Comparison of ENCODE assay signal across 8 cellular contexts in the genomic region with DNA sequence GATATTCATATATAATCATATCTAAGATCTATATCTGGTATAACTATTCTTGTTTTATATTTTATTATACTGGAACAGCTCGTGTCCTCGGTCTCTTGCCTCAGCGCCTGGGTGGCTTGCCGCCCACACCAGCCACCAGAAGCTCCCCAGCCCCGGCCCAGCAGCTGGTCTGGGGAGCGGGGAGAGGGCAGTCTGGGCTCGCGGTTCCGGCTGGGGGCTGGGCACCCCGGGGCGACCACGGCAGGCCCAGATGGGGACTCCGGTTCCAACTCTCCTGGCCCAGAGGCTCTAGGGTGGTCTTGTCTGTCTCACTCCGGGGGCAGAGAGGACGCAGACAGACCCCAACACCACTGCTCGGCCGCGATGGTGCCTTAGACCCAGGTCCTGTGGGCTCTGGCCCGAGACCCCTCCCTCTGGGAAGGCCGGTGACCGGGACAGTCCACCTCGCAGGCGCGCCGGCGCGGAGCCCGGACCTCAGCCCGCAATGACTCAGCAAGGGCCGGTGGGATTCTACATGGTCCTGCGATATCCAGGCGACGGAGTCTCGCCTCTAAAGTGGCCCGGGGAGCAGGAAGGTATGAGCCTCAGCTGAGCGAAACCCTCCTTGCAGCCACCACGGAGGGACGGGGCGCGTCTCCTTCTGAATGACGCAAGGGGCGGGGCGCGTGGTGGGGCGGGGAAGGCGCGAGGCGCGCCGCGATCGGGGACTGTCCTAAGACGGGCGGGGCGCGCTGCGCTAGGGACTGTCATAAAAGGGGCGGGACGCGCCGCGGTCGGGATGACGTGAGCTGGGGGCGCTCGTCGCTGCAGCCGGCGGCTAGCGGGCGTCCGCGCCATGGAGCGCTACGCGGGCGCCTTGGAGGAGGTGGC. TPM values are rescaled to one million over a fixed set of nuclear protein-coding genes. Genes with fewer than 3 reads are reported as not detected.
DNase-seq lines count a peak whose midpoint lies in the region; ATAC-seq, FAIRE-seq and TF ChIP-seq lines count a peak whose summit lies in the region.

A gene (plus strand): TSS at position 781 of the 870 bp plus-strand sequence. CDS start 55 bp downstream, at position 836.

- H3K27me3 Mint-ChIP-seq in endothelial cell (ENCODE audit: unreplicated experiment), result no peaks in the 10 kb centered on the region

- FAIRE-seq in GM12892 (lab: Jason Lieb, UNC), result peak; percentile 90

- H3K9me3 ChIP-seq in right cardiac atrium (ENCODE audit: control insufficient read depth, low read length), result no peaks in the 10 kb centered on the region
- no peaks in the 10 kb centered on the region for H3K9me3 ChIP-seq in prostate gland

- H3K4me1 Mint-ChIP-seq in endothelial cell (ENCODE audit: unreplicated experiment), result no peaks in the 10 kb centered on the region

- no peak within 1 kb of the TSS for H3K4me3 Mint-ChIP-seq in endothelial cell (ENCODE audit: unreplicated experiment)

- ATAC-seq in GM21529 (IDR thresholded peaks at IDR 0.05; ENCODE audit: unreplicated experiment) (peak; percentile 94), HG03442 (IDR thresholded peaks at IDR 0.05; ENCODE audit: unreplicated experiment) (peak; percentile 88), right cardiac atrium (peak; percentile 99)

- no peak for TF ChIP-seq POLR2A in GM12892 (IDR thresholded peaks at IDR 0.05; ENCODE audit: low read depth, low read length)
- no peak for TF ChIP-seq POLR2A in prostate gland (IDR thresholded peaks at IDR 0.05)

- H3K27ac ChIP-seq in right cardiac atrium (ENCODE audit: low read length), result no peak within 1 kb of the TSS
- H3K27ac ChIP-seq in prostate gland, result no peak within 1 kb of the TSS

- WGBS in right cardiac atrium, result 1% methylated on average over 7 of the region's 77 CpGs
- WGBS in prostate gland, result no CpG with 5 or more reads among the region's 77 CpGs

- no peaks in the 10 kb centered on the region for H3K36me3 Mint-ChIP-seq in endothelial cell (ENCODE audit: low read depth, unreplicated experiment)

- intact Hi-C loops in right cardiac atrium (cut with DNase I), result no loop called here
- intact Hi-C loops in prostate gland (cut with DNase I), result no loop called here

- no peak for TF ChIP-seq CTCF in prostate gland (IDR thresholded peaks at IDR 0.05)
- TF ChIP-seq CTCF in endothelial cell (IDR thresholded peaks at IDR 0.05; ENCODE audit: unreplicated experiment), result no peak

- no peaks in the 10 kb centered on the region for H3K9me3 Mint-ChIP-seq in endothelial cell (ENCODE audit: unreplicated experiment)

- DNase-seq in GM12892 (ENCODE audit: insufficient read length) (no peak), right cardiac atrium (peak in 1 of 3 donors; percentile 4), prostate gland (ENCODE audit: low spot score) (no peak), AML-193 (lab: John Stamatoyannopoulos, UW) (no peak), AG08395 (ENCODE audit: low spot score) (no peak), endothelial cell (ENCODE audit: low spot score) (no peak)

- H3K4me3 ChIP-seq in right cardiac atrium (ENCODE audit: low read length) (no peak within 1 kb of the TSS), prostate gland (no peak within 1 kb of the TSS)

- H3K27me3 ChIP-seq in right cardiac atrium (ENCODE audit: control insufficient read depth, insufficient read depth), result no peaks in the 10 kb centered on the region
- no peaks in the 10 kb centered on the region for H3K27me3 ChIP-seq in prostate gland (replicated peaks; ENCODE audit: insufficient read depth)

- H3K36me3 ChIP-seq in prostate gland, result no peaks in the 10 kb centered on the region

- no peak within 1 kb of the TSS for H3K27ac Mint-ChIP-seq in endothelial cell (ENCODE audit: unreplicated experiment)

- no peaks in the 10 kb centered on the region for H3K4me1 ChIP-seq in right cardiac atrium (ENCODE audit: control insufficient read depth, insufficient read depth, low read length)
- no peaks in the 10 kb centered on the region for H3K4me1 ChIP-seq in prostate gland (replicated peaks)

RNA-seq across cellular contexts. Expression of the gene that starts here (rescaled TPM):
- polyA plus RNA-seq in GM12892 (2012; ENCODE audit: missing spikeins), result 0.57 TPM
- total RNA-seq in right cardiac atrium, result 10 to 100 TPM in 1 of 4 donors, 1 to 10 TPM in 3; 2.8 to 11.2 (median 6.2) TPM
- 3.6 TPM for polyA plus RNA-seq in right cardiac atrium
- total RNA-seq in prostate gland, result 1 to 10 TPM; 2.7 to 9.9 TPM
- total RNA-seq in endothelial cell (ENCODE audit: unreplicated experiment), result 1.1 TPM
